ENCODE assay signal across 6 cellular contexts in the genomic region with DNA sequence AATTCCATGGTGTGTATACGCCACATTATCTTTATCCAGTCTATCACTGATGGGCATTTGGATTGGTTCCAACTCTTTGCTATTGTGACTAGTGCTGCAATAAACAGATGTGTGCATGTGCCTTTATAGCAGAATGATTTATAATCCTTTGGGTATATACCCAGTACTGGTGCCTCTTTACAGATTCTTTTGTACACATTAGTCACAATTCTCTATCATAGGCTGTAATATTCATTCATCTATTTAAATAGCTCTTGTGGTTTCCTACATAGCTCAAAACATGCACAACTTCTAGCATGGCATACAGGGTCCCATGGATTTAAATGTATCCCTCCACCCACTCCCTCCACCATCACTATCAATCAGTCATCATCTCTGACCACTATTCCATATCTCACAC.
"Had no signal": no experiment of that assay in that cellular context is flagged by ENCODE, and none has a peak within 500 bp of the region (broad histone marks: within the 10 kb centered on the region; RNA-seq: fewer than 3 reads in every experiment).

No MANE protein-coding gene starts in this region.

- H3K4me3 ChIP-seq: K562 had no signal

- ATAC-seq: HepG2, K562 had no signal

- H3K27ac ChIP-seq: HL-60 had no signal

- DNase-seq: IMR-90, KBM-7, KG1 had no signal
